ENCODE assay signal across 17 cellular contexts in genomic region chr2:192126426-192126825, GRCh38.
"Had no signal": no experiment of that assay in that cellular context is flagged by ENCODE, and none has a peak within 500 bp of the region (broad histone marks: within the 10 kb centered on the region; RNA-seq: fewer than 3 reads in every experiment).

No MANE protein-coding gene starts in this region.

- H3K9me3 ChIP-seq: ascending aorta, esophagus squamous epithelium, ovary had no signal

- H3K9ac ChIP-seq: neural progenitor cell had no signal

- H3K27me3 ChIP-seq: ascending aorta, cardiac muscle cell, esophagus squamous epithelium, neural progenitor cell, ovary had no signal

- DNase-seq: activated CD4-positive, alpha-beta T cell treated with anti-CD3 and anti-CD28 coated beads for 1 hour; activated CD4-positive, alpha-beta T cell treated with anti-CD3 and anti-CD28 coated beads, Interleukin-2, amount 50 U/mL, for 4 hours; activated naive CD4-positive, alpha-beta T cell treated with Interleukin-2 at 50 U/mL for 16 hours; activated T-cell treated with anti-CD3 and anti-CD28 coated beads for 4 hours; esophagus squamous epithelium; ovary; stimulated activated CD4-positive, alpha-beta T cell treated with anti-CD3 and anti-CD28 coated beads, Interleukin-4, amount 100 ng/mL, for 24 hours; stimulated activated naive CD4-positive, alpha-beta T cell; T-helper 1 cell; T1000 had no signal

- FAIRE-seq: endometrium had no signal

- H3K4me3 ChIP-seq: ascending aorta, cardiac muscle cell, esophagus squamous epithelium, lung, neural progenitor cell, ovary, skin epidermis had no signal

- H3K4me2 ChIP-seq: neural progenitor cell had no signal

- H3K4me1 ChIP-seq: neural progenitor cell had no signal

- H3K36me3 ChIP-seq: ascending aorta, cardiac muscle cell, esophagus squamous epithelium, neural progenitor cell, ovary had no signal

- H3K27ac ChIP-seq: ascending aorta, cardiac muscle cell, esophagus squamous epithelium, neural progenitor cell, ovary, VCaP had no signal

- H2AFZ ChIP-seq: neural progenitor cell had no signal
